Comparison of ENCODE assay signal across 1 cellular context in genomic region chr1:161427733-161428516, GRCh38.
TF ChIP-seq lines count a peak whose summit lies in the region.

No MANE protein-coding gene starts in this region.

TF ChIP-seq in HEK293, 187 proteins besides CTCF, POLR2A, EP300 and RAD21 (continued from another document and continues in another):
- TF ChIP-seq KLF17 (tag by site-specific recombination; IDR thresholded peaks at IDR 0.05) (peak; percentile 62), ZNF561 (tag by site-specific recombination; IDR thresholded peaks at IDR 0.05; ENCODE audit: borderline replicate concordance) (peak; percentile 90), REST (tag by site-specific recombination; IDR thresholded peaks at IDR 0.05) (no peak), ZNF248 (tag by site-specific recombination; IDR thresholded peaks at IDR 0.05) (no peak), ZNF677 (tag by site-specific recombination; IDR thresholded peaks at IDR 0.05) (no peak), ZNF157 (tag by site-specific recombination; IDR thresholded peaks at IDR 0.05) (no peak), ZFP3 (tag by site-specific recombination; IDR thresholded peaks at IDR 0.05; ENCODE audit: low read depth) (no peak), ZNF692 (tag by site-specific recombination; IDR thresholded peaks at IDR 0.05) (peak; percentile 70), TRIM28 (IDR thresholded peaks at IDR 0.05; ENCODE audit: borderline replicate concordance, low read length) (peak; percentile 87; the same call in 1 of the 2 replicates), ZBTB7A (tag by site-specific recombination; IDR thresholded peaks at IDR 0.05; ENCODE audit: low read depth) (0 out of 2 replicates have a peak, but pooled peaks have one; percentile 67), ZBTB21 (tag by site-specific recombination; IDR thresholded peaks at IDR 0.05) (peak; percentile 52; the same call in 1 of the 2 replicates), ZXDB (tag by site-specific recombination; IDR thresholded peaks at IDR 0.05) (peak; percentile 54; the same call in 1 of the 2 replicates), ZNF580 (tag by site-specific recombination; IDR thresholded peaks at IDR 0.05) (peak; percentile 92), SP3 (tag by site-specific recombination; IDR thresholded peaks at IDR 0.05) (peak; percentile 23; the same call in 1 of the 2 replicates), ZNF600 (tag by site-specific recombination; IDR thresholded peaks at IDR 0.05) (peak; percentile 77), ZNF701 (tag by site-specific recombination; IDR thresholded peaks at IDR 0.05) (no peak), ZNF324 (tag by site-specific recombination; IDR thresholded peaks at IDR 0.05) (peak; percentile 83), BCL11A (tag by site-specific recombination; IDR thresholded peaks at IDR 0.05; ENCODE audit: low read depth) (no peak), ZNF274 (IDR thresholded peaks at IDR 0.05; ENCODE audit: low read length) (no peak), ZNF274 (tag by site-specific recombination; IDR thresholded peaks at IDR 0.05; ENCODE audit: borderline replicate concordance) (no peak), ZNF37A (tag by site-specific recombination; IDR thresholded peaks at IDR 0.05) (no peak), ZNF658 (tag by site-specific recombination; IDR thresholded peaks at IDR 0.05) (no peak), KLF8 (tag by site-specific recombination; IDR thresholded peaks at IDR 0.05) (peak; percentile 78), ZNF146 (tag by site-specific recombination; IDR thresholded peaks at IDR 0.05) (no peak), KLF16 (tag by site-specific recombination; IDR thresholded peaks at IDR 0.05) (peak; percentile 65; the same call in 1 of the 2 replicates), SP7 (tag by site-specific recombination; IDR thresholded peaks at IDR 0.05) (peak; percentile 74)
- TF ChIP-seq, protein P1, sequence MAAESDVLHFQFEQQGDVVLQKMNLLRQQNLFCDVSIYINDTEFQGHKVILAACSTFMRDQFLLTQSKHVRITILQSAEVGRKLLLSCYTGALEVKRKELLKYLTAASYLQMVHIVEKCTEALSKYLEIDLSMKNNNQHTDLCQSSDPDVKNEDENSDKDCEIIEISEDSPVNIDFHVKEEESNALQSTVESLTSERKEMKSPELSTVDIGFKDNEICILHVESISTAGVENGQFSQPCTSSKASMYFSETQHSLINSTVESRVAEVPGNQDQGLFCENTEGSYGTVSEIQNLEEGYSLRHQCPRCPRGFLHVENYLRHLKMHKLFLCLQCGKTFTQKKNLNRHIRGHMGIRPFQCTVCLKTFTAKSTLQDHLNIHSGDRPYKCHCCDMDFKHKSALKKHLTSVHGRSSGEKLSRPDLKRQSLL (tag by site-specific recombination; IDR thresholded peaks at IDR 0.05) = peak; percentile 67
- TF ChIP-seq, protein P2, sequence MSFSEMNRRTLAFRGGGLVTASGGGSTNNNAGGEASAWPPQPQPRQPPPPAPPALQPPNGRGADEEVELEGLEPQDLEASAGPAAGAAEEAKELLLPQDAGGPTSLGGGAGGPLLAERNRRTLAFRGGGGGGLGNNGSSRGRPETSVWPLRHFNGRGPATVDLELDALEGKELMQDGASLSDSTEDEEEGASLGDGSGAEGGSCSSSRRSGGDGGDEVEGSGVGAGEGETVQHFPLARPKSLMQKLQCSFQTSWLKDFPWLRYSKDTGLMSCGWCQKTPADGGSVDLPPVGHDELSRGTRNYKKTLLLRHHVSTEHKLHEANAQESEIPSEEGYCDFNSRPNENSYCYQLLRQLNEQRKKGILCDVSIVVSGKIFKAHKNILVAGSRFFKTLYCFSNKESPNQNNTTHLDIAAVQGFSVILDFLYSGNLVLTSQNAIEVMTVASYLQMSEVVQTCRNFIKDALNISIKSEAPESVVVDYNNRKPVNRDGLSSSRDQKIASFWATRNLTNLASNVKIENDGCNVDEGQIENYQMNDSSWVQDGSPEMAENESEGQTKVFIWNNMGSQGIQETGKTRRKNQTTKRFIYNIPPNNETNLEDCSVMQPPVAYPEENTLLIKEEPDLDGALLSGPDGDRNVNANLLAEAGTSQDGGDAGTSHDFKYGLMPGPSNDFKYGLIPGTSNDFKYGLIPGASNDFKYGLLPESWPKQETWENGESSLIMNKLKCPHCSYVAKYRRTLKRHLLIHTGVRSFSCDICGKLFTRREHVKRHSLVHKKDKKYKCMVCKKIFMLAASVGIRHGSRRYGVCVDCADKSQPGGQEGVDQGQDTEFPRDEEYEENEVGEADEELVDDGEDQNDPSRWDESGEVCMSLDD (tag by site-specific recombination; IDR thresholded peaks at IDR 0.05) = peak; percentile 48; the same call in 1 of the 2 replicates
- TF ChIP-seq, protein P3, sequence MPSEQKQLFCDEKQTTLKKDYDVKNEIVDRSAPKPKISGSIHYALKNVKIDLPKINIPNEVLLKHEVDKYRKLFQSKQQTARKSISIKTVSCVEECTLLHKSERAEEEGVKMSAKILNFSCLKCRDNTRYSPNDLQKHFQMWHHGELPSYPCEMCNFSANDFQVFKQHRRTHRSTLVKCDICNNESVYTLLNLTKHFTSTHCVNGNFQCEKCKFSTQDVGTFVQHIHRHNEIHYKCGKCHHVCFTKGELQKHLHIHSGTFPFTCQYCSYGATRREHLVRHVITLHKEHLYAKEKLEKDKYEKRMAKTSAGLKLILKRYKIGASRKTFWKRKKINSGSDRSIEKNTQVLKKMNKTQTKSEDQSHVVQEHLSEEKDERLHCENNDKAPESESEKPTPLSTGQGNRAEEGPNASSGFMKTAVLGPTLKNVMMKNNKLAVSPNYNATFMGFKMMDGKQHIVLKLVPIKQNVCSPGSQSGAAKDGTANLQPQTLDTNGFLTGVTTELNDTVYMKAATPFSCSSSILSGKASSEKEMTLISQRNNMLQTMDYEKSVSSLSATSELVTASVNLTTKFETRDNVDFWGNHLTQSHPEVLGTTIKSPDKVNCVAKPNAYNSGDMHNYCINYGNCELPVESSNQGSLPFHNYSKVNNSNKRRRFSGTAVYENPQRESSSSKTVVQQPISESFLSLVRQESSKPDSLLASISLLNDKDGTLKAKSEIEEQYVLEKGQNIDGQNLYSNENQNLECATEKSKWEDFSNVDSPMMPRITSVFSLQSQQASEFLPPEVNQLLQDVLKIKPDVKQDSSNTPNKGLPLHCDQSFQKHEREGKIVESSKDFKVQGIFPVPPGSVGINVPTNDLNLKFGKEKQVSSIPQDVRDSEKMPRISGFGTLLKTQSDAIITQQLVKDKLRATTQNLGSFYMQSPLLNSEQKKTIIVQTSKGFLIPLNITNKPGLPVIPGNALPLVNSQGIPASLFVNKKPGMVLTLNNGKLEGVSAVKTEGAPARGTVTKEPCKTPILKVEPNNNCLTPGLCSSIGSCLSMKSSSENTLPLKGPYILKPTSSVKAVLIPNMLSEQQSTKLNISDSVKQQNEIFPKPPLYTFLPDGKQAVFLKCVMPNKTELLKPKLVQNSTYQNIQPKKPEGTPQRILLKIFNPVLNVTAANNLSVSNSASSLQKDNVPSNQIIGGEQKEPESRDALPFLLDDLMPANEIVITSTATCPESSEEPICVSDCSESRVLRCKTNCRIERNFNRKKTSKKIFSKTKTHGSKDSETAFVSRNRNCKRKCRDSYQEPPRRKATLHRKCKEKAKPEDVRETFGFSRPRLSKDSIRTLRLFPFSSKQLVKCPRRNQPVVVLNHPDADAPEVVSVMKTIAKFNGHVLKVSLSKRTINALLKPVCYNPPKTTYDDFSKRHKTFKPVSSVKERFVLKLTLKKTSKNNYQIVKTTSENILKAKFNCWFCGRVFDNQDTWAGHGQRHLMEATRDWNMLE (tag by site-specific recombination; conservative IDR thresholded peaks at IDR 0.05; ENCODE audit: low read depth) = 0 out of 2 replicates have a peak, but pooled peaks have one; percentile 20
- TF ChIP-seq, protein P4, sequence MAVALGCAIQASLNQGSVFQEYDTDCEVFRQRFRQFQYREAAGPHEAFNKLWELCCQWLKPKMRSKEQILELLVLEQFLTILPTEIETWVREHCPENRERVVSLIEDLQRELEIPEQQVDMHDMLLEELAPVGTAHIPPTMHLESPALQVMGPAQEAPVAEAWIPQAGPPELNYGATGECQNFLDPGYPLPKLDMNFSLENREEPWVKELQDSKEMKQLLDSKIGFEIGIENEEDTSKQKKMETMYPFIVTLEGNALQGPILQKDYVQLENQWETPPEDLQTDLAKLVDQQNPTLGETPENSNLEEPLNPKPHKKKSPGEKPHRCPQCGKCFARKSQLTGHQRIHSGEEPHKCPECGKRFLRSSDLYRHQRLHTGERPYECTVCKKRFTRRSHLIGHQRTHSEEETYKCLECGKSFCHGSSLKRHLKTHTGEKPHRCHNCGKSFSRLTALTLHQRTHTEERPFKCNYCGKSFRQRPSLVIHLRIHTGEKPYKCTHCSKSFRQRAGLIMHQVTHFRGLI (tag by site-specific recombination; IDR thresholded peaks at IDR 0.05) = peak; percentile 46; the same call in 1 of the 2 replicates
- TF ChIP-seq, protein P5, sequence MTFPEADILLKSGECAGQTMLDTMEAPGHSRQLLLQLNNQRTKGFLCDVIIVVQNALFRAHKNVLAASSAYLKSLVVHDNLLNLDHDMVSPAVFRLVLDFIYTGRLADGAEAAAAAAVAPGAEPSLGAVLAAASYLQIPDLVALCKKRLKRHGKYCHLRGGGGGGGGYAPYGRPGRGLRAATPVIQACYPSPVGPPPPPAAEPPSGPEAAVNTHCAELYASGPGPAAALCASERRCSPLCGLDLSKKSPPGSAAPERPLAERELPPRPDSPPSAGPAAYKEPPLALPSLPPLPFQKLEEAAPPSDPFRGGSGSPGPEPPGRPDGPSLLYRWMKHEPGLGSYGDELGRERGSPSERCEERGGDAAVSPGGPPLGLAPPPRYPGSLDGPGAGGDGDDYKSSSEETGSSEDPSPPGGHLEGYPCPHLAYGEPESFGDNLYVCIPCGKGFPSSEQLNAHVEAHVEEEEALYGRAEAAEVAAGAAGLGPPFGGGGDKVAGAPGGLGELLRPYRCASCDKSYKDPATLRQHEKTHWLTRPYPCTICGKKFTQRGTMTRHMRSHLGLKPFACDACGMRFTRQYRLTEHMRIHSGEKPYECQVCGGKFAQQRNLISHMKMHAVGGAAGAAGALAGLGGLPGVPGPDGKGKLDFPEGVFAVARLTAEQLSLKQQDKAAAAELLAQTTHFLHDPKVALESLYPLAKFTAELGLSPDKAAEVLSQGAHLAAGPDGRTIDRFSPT (tag by site-specific recombination; IDR thresholded peaks at IDR 0.05) = no peak
- TF ChIP-seq, protein P6, sequence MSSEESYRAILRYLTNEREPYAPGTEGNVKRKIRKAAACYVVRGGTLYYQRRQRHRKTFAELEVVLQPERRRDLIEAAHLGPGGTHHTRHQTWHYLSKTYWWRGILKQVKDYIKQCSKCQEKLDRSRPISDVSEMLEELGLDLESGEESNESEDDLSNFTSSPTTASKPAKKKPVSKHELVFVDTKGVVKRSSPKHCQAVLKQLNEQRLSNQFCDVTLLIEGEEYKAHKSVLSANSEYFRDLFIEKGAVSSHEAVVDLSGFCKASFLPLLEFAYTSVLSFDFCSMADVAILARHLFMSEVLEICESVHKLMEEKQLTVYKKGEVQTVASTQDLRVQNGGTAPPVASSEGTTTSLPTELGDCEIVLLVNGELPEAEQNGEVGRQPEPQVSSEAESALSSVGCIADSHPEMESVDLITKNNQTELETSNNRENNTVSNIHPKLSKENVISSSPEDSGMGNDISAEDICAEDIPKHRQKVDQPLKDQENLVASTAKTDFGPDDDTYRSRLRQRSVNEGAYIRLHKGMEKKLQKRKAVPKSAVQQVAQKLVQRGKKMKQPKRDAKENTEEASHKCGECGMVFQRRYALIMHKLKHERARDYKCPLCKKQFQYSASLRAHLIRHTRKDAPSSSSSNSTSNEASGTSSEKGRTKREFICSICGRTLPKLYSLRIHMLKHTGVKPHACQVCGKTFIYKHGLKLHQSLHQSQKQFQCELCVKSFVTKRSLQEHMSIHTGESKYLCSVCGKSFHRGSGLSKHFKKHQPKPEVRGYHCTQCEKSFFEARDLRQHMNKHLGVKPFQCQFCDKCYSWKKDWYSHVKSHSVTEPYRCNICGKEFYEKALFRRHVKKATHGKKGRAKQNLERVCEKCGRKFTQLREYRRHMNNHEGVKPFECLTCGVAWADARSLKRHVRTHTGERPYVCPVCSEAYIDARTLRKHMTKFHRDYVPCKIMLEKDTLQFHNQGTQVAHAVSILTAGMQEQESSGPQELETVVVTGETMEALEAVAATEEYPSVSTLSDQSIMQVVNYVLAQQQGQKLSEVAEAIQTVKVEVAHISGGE (tag by site-specific recombination; conservative IDR thresholded peaks at IDR 0.05; ENCODE audit: low read depth) = 0 out of 2 replicates have a peak, but pooled peaks have one; percentile 5
